16 cellular contexts compared by ENCODE assay signal in genomic region chr21:26144026-26144425, GRCh38. TPM values are rescaled to one million over a fixed set of nuclear protein-coding genes. Genes with fewer than 3 reads are reported as not detected.
A peak's percentile ranks its signal among the peaks of the same experiment; 100 is the strongest.
DNase-seq lines count a peak whose midpoint lies in the region; ATAC-seq and TF ChIP-seq lines count a peak whose summit lies in the region.
"Had no signal": no experiment of that assay in that cellular context is flagged by ENCODE, and none has a peak within 500 bp of the region (broad histone marks: within the 10 kb centered on the region; RNA-seq: fewer than 3 reads in every experiment).

No MANE protein-coding gene starts in this region.

- DNase-seq in Jurkat, Clone E6-1 (ENCODE audit: low read depth, low spot score) = peak; percentile 37
- DNase-seq in amniotic epithelial cell (ENCODE audit: low read depth) = peak; percentile 73
- no peak for DNase-seq in nephron progenitor cell
- DNase-seq in activated CD4-positive, alpha-beta T cell treated with anti-CD3 and anti-CD28 coated beads for 48 hours = no peak
- no peak for DNase-seq in kidney glomerular epithelial cell (lab: John Stamatoyannopoulos, UW)
- DNase-seq in NCI-H82 (lab: John Stamatoyannopoulos, UW) = no peak
- DNase-seq: C1 segment of cervical spinal cord; Calu3; CD4-positive, alpha-beta memory T cell; COR-L47; DMS53; DMS79 treated with DMSO at 0.1 percent for 48 hours; HFFc6 had no signal

- no peak for TF ChIP-seq CTCF in nephron progenitor cell (IDR thresholded peaks at IDR 0.05)

- H3K4me3 ChIP-seq in Jurkat, Clone E6-1 (ENCODE audit: low read length) = no peak overlapping the region
- H3K4me3 ChIP-seq: GM23338, HAP-1 had no signal

- no peak for ATAC-seq in GM21619 (IDR thresholded peaks at IDR 0.05; ENCODE audit: unreplicated experiment)
- ATAC-seq: GM23338 had no signal

- peaks cover 76% of the 10 kb centered on the region for H3K36me3 Mint-ChIP-seq in nephron progenitor cell (ENCODE audit: low read depth)

- peaks cover 2% of the 10 kb centered on the region for H3K27me3 Mint-ChIP-seq in nephron progenitor cell (ENCODE audit: low read depth, poor library complexity)
- H3K27me3 Mint-ChIP-seq: CD4-positive, alpha-beta memory T cell had no signal

- peaks cover 17% of the 10 kb centered on the region for H3K4me1 Mint-ChIP-seq in nephron progenitor cell

- no peak overlapping the region for H3K4me3 Mint-ChIP-seq in nephron progenitor cell
- H3K4me3 Mint-ChIP-seq: CD4-positive, alpha-beta memory T cell; GM23338; HFFc6 had no signal

- peak overlapping the region; percentile 87 for H3K27ac Mint-ChIP-seq in nephron progenitor cell
- H3K27ac Mint-ChIP-seq: CD4-positive, alpha-beta memory T cell; GM23338; HFFc6 had no signal

- peaks cover 11% of the 10 kb centered on the region for H3K9me3 Mint-ChIP-seq in nephron progenitor cell
- H3K9me3 Mint-ChIP-seq: GM23338 had no signal

RNA-seq across cellular contexts. Expression of gene APP, which starts 26.5 kb away (rescaled TPM):
- 114 TPM for polyA plus RNA-seq in Jurkat, Clone E6-1 (2012; ENCODE audit: insufficient read depth, insufficient read length)

Comparison
In these comparisons a context has a peak if more than half of its experiments do, and no peak if none do; other contexts are left out.
1. DNase-seq: peak in Jurkat, Clone E6-1 (single experiment) and amniotic epithelial cell (single experiment); none in nephron progenitor cell (single experiment), activated CD4-positive, alpha-beta T cell treated with anti-CD3 and anti-CD28 coated beads for 48 hours (single experiment), kidney glomerular epithelial cell (single experiment) and NCI-H82 (single experiment).